In genomic region chr2:45681675-45682074, GRCh38 we compare ENCODE assay signal across 8 cellular contexts. TPM values are rescaled to one million over a fixed set of nuclear protein-coding genes. Genes with fewer than 3 reads are reported as not detected.
DNase-seq lines count a peak whose midpoint lies in the region; ATAC-seq, FAIRE-seq and TF ChIP-seq lines count a peak whose summit lies in the region.

No MANE protein-coding gene starts in this region.

- H3K36me3 Mint-ChIP-seq in CD8-positive, alpha-beta T cell, result peaks cover 2% of the 10 kb centered on the region

- FAIRE-seq in urothelium cell line (lab: Jason Lieb, UNC), result peak; percentile 99

- peaks cover 0 to 45% (median 0%) of the 10 kb centered on the region in 3 donors for H3K4me1 ChIP-seq in gastroesophageal sphincter
- H3K4me1 ChIP-seq in CD8-positive, alpha-beta T cell (ENCODE audit: insufficient read depth, low read length), result no peaks in the 10 kb centered on the region

- H3K4me3 Mint-ChIP-seq in CD8-positive, alpha-beta T cell, result no peak overlapping the region

- H3K4me1 Mint-ChIP-seq in CD8-positive, alpha-beta T cell (ENCODE audit: low read depth), result peaks cover 3% of the 10 kb centered on the region

- 47 to 64% methylated on average over 2 of the region's 3 CpGs for WGBS in gastroesophageal sphincter (ENCODE audit: low coverage in 1 of 2), 2 donors

- no peak overlapping the region for H3K27ac Mint-ChIP-seq in CD8-positive, alpha-beta T cell

- TF ChIP-seq EP300 in gastroesophageal sphincter (IDR thresholded peaks at IDR 0.05), result no peak

- H3K27ac ChIP-seq in gastroesophageal sphincter, result no peak overlapping the region
- no peak overlapping the region for H3K27ac ChIP-seq in CD8-positive, alpha-beta T cell (ENCODE audit: low read depth, low read length)

- TF ChIP-seq CTCF in GM13977 (IDR thresholded peaks at IDR 0.05; ENCODE audit: extremely low read depth, insufficient read depth, missing control alignments), result no peak
- TF ChIP-seq CTCF in gastroesophageal sphincter (IDR thresholded peaks at IDR 0.05), result no peak
- TF ChIP-seq CTCF in CD8-positive, alpha-beta T cell (IDR thresholded peaks at IDR 0.05), result no peak

- H3K9me3 ChIP-seq in gastroesophageal sphincter, result no peaks in the 10 kb centered on the region
- no peaks in the 10 kb centered on the region for H3K9me3 ChIP-seq in CD8-positive, alpha-beta T cell (ENCODE audit: low read length)

- no peaks in the 10 kb centered on the region for H3K27me3 ChIP-seq in gastroesophageal sphincter
- no peaks in the 10 kb centered on the region for H3K27me3 ChIP-seq in CD8-positive, alpha-beta T cell (ENCODE audit: insufficient read depth, low read length)

- TF ChIP-seq POLR2A in gastroesophageal sphincter (IDR thresholded peaks at IDR 0.05), result no peak

- H3K4me3 ChIP-seq in gastroesophageal sphincter, result no peak overlapping the region
- no peak overlapping the region for H3K4me3 ChIP-seq in CD8-positive, alpha-beta T cell (ENCODE audit: low read depth, low read length)

- peak; percentile 95 for ATAC-seq in HG02610 (IDR thresholded peaks at IDR 0.05; ENCODE audit: unreplicated experiment)
- peak; percentile 74 for ATAC-seq in gastroesophageal sphincter
- no peak for ATAC-seq in CD8-positive, alpha-beta T cell

- CTCF ChIA-PET in CD8-positive, alpha-beta T cell (lab: Charles Lee), result no interaction called here

- DNase-seq in GM13977 (ENCODE audit: low spot score), result peak; percentile 62
- peak; percentile 93 for DNase-seq in RPMI7951 (ENCODE audit: low read depth)
- DNase-seq in urothelium cell line (ENCODE audit: low spot score), result peak; percentile 93
- no peak for DNase-seq in activated CD4-positive, alpha-beta T cell treated with anti-CD3 and anti-CD28 coated beads for 4 hours
- DNase-seq in stimulated activated CD4-positive, alpha-beta T cell treated with anti-CD3 and anti-CD28 coated beads, Interleukin-4, amount 100 ng/mL, for 24 hours, result no peak
- no peak for DNase-seq in CD8-positive, alpha-beta T cell

- intact Hi-C loops in CD8-positive, alpha-beta T cell (cut with DNase I, micrococcal nuclease), result no loop called here

- H3K27me3 Mint-ChIP-seq in CD8-positive, alpha-beta T cell (ENCODE audit: low read depth), result no peaks in the 10 kb centered on the region

- H3K9me3 Mint-ChIP-seq in CD8-positive, alpha-beta T cell, result no peaks in the 10 kb centered on the region

- H3K36me3 ChIP-seq in gastroesophageal sphincter, result no peaks in the 10 kb centered on the region
- H3K36me3 ChIP-seq in CD8-positive, alpha-beta T cell (ENCODE audit: insufficient read depth, low read length), result no peaks in the 10 kb centered on the region

- in situ Hi-C loops in GM13977 (cut with MboI; ENCODE audit: low pct_unique_long_range_greater_than_20kb, low sequenced_read_pairs, unreplicated experiment), result no loop called here

- POLR2A ChIA-PET in CD8-positive, alpha-beta T cell (lab: Charles Lee), result no interaction called here

RNA-seq across cellular contexts. Expression of gene PRKCE, which starts 30.2 kb away (rescaled TPM):
- 28.2 and 30.2 TPM in 2 replicates for total RNA-seq in RPMI7951 (2014; rRNA removed; shearing (Covaris generic))
- 10 to 100 TPM in 3 of 4 donors, 1 to 10 TPM in 1; 5.9 to 21.2 (median 18.5) TPM for total RNA-seq in gastroesophageal sphincter
- total RNA-seq in CD8-positive, alpha-beta T cell, result 10 to 100 TPM; 21.0 to 26.7 TPM

Comparison
In these comparisons a context has a peak if more than half of its experiments do, and no peak if none do; other contexts are left out.
1. DNase-seq: peak in GM13977 (single experiment), RPMI7951 (single experiment) and urothelium cell line (single experiment); none in activated CD4-positive, alpha-beta T cell treated with anti-CD3 and anti-CD28 coated beads for 4 hours (0 of 2), stimulated activated CD4-positive, alpha-beta T cell treated with anti-CD3 and anti-CD28 coated beads, Interleukin-4, amount 100 ng/mL, for 24 hours (single experiment) and CD8-positive, alpha-beta T cell (0 of 7).